Comparison of ENCODE assay signal across 1 cellular context in the genomic region with DNA sequence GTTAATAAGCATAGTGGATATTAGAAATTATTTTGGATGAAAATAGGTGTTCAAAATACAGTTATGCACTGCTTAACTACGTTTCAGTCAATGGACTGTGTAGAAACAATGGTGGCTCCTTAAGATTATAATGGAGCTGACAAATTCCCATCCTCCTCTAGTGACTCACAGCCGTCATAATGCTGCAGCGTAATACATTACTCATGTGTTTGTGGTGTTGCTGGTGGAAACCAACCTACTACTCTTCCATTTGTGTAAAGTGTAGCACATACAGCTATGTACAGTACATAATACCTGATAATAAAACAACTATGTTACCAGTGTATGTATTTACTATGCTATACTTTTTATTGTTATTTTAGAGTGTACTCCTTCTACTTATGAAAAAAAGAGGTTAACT.
A peak's percentile ranks its signal among the peaks of the same experiment; 100 is the strongest.
TF ChIP-seq lines count a peak whose summit lies in the region.

No MANE protein-coding gene starts in this region.

TF ChIP-seq in endothelial cell of umbilical vein, 7 proteins besides CTCF, POLR2A, EP300 and RAD21 (continued from another document):
- peak; percentile 27 for TF ChIP-seq POLR2AphosphoS5 (IDR thresholded peaks at IDR 0.05; ENCODE audit: insufficient read depth, low read depth, low read length)
- TF ChIP-seq FOS (IDR thresholded peaks at IDR 0.05; ENCODE audit: borderline replicate concordance, insufficient read depth, low read length) = peak; percentile 96
- TF ChIP-seq EZH2 (IDR thresholded peaks at IDR 0.05; ENCODE audit: borderline replicate concordance, low read depth, low read length, severe bottlenecking) = no peak
- TF ChIP-seq GATA2 (IDR thresholded peaks at IDR 0.05; ENCODE audit: insufficient read depth, insufficient read length, low read depth, low read length) = no peak
- TF ChIP-seq, protein P1, sequence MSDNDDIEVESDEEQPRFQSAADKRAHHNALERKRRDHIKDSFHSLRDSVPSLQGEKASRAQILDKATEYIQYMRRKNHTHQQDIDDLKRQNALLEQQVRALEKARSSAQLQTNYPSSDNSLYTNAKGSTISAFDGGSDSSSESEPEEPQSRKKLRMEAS (IDR thresholded peaks at IDR 0.05; ENCODE audit: insufficient read depth, insufficient read length) = no peak
- TF ChIP-seq JUN (IDR thresholded peaks at IDR 0.05; ENCODE audit: borderline replicate concordance, insufficient read depth, insufficient read length, low read depth) = peak; percentile 98
